ENCODE assay signal across 8 cellular contexts in the genomic region with DNA sequence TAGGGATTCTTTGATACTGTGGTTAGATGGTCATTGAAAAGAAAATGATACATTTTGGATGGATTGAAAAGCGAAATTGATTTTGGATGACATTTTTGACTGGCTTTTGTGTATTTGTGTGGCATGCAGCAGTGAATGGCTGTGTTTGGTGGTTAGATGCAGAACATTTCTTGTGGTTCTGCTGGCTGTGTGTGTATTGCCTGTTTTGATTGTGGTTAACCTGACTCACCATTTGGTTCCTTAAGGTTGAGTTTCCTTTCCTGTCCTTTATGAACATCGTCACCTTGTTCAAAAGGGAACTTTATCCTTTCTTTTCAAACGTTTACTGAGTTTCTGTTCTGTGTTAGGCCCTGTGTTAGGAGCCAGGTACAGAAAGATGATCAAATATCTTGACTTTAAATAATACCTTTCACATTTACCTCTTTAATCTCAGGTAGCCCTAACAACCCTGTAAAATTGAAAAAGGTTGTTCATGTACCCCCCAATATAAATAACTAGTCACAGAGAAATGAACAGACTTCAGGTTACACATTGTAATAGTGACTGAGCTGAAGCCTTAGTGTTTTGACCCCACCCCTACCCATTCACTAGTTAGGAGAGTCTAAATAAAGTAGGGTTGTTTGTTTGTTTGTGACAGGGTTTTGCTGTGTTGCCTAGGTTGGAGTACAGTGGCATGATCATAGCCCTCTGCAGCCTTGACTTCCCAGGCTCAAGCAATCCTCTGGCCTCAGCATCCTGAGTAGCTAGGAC. TPM values are rescaled to one million over a fixed set of nuclear protein-coding genes. Genes with fewer than 3 reads are reported as not detected.
DNase-seq lines count a peak whose midpoint lies in the region; ATAC-seq and TF ChIP-seq lines count a peak whose summit lies in the region.

No MANE protein-coding gene starts in this region.

- no peaks in the 10 kb centered on the region for H3K27me3 ChIP-seq in left ventricle myocardium inferior (ENCODE audit: low read depth)

- H3K27ac Mint-ChIP-seq in T-helper 2 cell treated with Interferon-gamma antibody and Interleukin-4, amounts not matched to agents 5 μg/mL and 100 μg/mL, for 36 hours = no peak overlapping the region

- no peaks in the 10 kb centered on the region for H3K9me3 Mint-ChIP-seq in T-helper 2 cell treated with Interferon-gamma antibody and Interleukin-4, amounts not matched to agents 5 μg/mL and 100 μg/mL, for 36 hours

- no peak overlapping the region for H3K27ac ChIP-seq in left ventricle myocardium inferior (replicated peaks)

- H3K36me3 ChIP-seq in left ventricle myocardium inferior = no peaks in the 10 kb centered on the region

- peaks cover 71% of the 10 kb centered on the region for H3K4me1 ChIP-seq in left ventricle myocardium inferior

- ATAC-seq in HG02763 (IDR thresholded peaks at IDR 0.05; ENCODE audit: unreplicated experiment) (peak; percentile 74), GM18505 (IDR thresholded peaks at IDR 0.05; ENCODE audit: unreplicated experiment) (no peak)

- H3K4me3 Mint-ChIP-seq in T-helper 2 cell treated with Interferon-gamma antibody and Interleukin-4, amounts not matched to agents 5 μg/mL and 100 μg/mL, for 36 hours = peak overlapping the region; percentile 5

- no peak overlapping the region for H3K4me3 ChIP-seq in left ventricle myocardium inferior

- intact Hi-C loops in left ventricle myocardium inferior (cut with micrococcal nuclease) = no loop called here

- H3K36me3 Mint-ChIP-seq in T-helper 2 cell treated with Interferon-gamma antibody and Interleukin-4, amounts not matched to agents 5 μg/mL and 100 μg/mL, for 36 hours (ENCODE audit: low read depth) = no peaks in the 10 kb centered on the region

- H3K4me1 Mint-ChIP-seq in T-helper 2 cell treated with Interferon-gamma antibody and Interleukin-4, amounts not matched to agents 5 μg/mL and 100 μg/mL, for 36 hours (ENCODE audit: low read depth) = peaks cover 23% of the 10 kb centered on the region

- peak; percentile 24 for DNase-seq in GM04504 (ENCODE audit: low read depth)
- peak; percentile 58 for DNase-seq in T-helper 2 cell treated with Interferon-gamma antibody and Interleukin-4, amounts not matched to agents 5 μg/mL and 100 μg/mL, for 36 hours (ENCODE audit: low spot score)
- peak; percentile 70 for DNase-seq in glomerular visceral epithelial cell (ENCODE audit: extremely low spot score)
- DNase-seq in NCI-H82 (lab: John Stamatoyannopoulos, UW) = no peak
- DNase-seq in 8988T = no peak
- DNase-seq in left ventricle myocardium inferior = no peak

- no peaks in the 10 kb centered on the region for H3K9me3 ChIP-seq in left ventricle myocardium inferior (replicated peaks)

- TF ChIP-seq CTCF in left ventricle myocardium inferior (IDR thresholded peaks at IDR 0.05; ENCODE audit: borderline replicate concordance) = no peak

- TF ChIP-seq POLR2A in GM18505 (IDR thresholded peaks at IDR 0.05; ENCODE audit: borderline replicate concordance, extremely low read depth, insufficient read depth, insufficient read length) = no peak

- peaks cover 36% of the 10 kb centered on the region for H3K27me3 Mint-ChIP-seq in T-helper 2 cell treated with Interferon-gamma antibody and Interleukin-4, amounts not matched to agents 5 μg/mL and 100 μg/mL, for 36 hours (ENCODE audit: low read depth)

RNA-seq across cellular contexts. Expression of gene ANKS1A, which starts 23.8 kb away (rescaled TPM):
- 33.5 TPM for total RNA-seq in left ventricle myocardium inferior

RNA-seq across cellular contexts. Expression of gene TAF11, which starts 25.0 kb away (rescaled TPM):
- total RNA-seq in left ventricle myocardium inferior = 18.1 TPM

Comparison
In these comparisons a context has a peak if more than half of its experiments do, and no peak if none do; other contexts are left out.
1. DNase-seq: peak in GM04504 (single experiment), T-helper 2 cell treated with Interferon-gamma antibody and Interleukin-4, amounts not matched to agents 5 μg/mL and 100 μg/mL, for 36 hours (single experiment) and glomerular visceral epithelial cell (single experiment); none in NCI-H82 (single experiment), 8988T (single experiment) and left ventricle myocardium inferior (single experiment).